Comparison of ENCODE assay signal across 13 cellular contexts in genomic region chr20:57449398-57450354, GRCh38. TPM values are rescaled to one million over a fixed set of nuclear protein-coding genes. Genes with fewer than 3 reads are reported as not detected.
DNase-seq lines count a peak whose midpoint lies in the region; ATAC-seq, FAIRE-seq and TF ChIP-seq lines count a peak whose summit lies in the region.
"Had no signal": no experiment of that assay in that cellular context is flagged by ENCODE, and none has a peak within 500 bp of the region (broad histone marks: within the 10 kb centered on the region; RNA-seq: fewer than 3 reads in every experiment).

No MANE protein-coding gene starts in this region.

- H3K79me1 ChIP-seq in H1 (ENCODE audit: low read depth, low read length): no peaks in the 10 kb centered on the region

- H2BK20ac ChIP-seq in H1 (ENCODE audit: low read length): no peak overlapping the region

- H3K9me3 ChIP-seq in Karpas-422 (ENCODE audit: low read length): no peaks in the 10 kb centered on the region
- H3K9me3 ChIP-seq in H1 (ENCODE audit: insufficient read depth in 2 of 2, low read depth in 1 of 2, low read length in 1 of 2): no peaks in the 10 kb centered on the region
- H3K9me3 ChIP-seq in skeletal muscle tissue (ENCODE audit: control insufficient read depth in 3 of 3, low read length in 3 of 3): no peaks in the 10 kb centered on the region
- H3K9me3 ChIP-seq in mucosa of descending colon: no peaks in the 10 kb centered on the region

- DNase-seq in GM12891 (ENCODE audit: insufficient read length, low spot score): no peak
- DNase-seq in Karpas-422: no peak
- no peak for DNase-seq in H1 (ENCODE audit: low read depth in 1 of 2, low spot score in 2 of 2)
- no peak for DNase-seq in mucosa of descending colon
- no peak for DNase-seq in NCI-H1105 (lab: John Stamatoyannopoulos, UW)
- no peak for DNase-seq in ecto neural progenitor cell (ENCODE audit: low spot score)
- DNase-seq: activated CD4-positive, alpha-beta T cell treated with anti-CD3 and anti-CD28 coated beads for 1 hour; endodermal cell; NCI-H2029 had no signal

- POLR2A ChIA-PET in H1 (lab: Charles Lee; ENCODE audit: partially characterized antibody): interaction anchor here (1.5 kb wide), 1 partner anchor 10 kb away, joined by 4 read pairs; no protein-coding TSS in a partner anchor

- H3K9me2 ChIP-seq in Karpas-422 (replicated peaks; ENCODE audit: insufficient read depth, low read length): no peaks in the 10 kb centered on the region

- peak overlapping the region; percentile 51 for H3K4me3 ChIP-seq in Karpas-422 (ENCODE audit: low read length)
- H3K4me3 ChIP-seq in H1 (ENCODE audit: extremely low read depth in 1 of 4, insufficient read depth in 2 of 4, low read depth in 3 of 4, low read length in 4 of 4): no peak overlapping the region
- H3K4me3 ChIP-seq in skeletal muscle tissue (ENCODE audit: low read length in 3 of 3): peak overlapping the region in 2 of 3 donors; percentile 17 to 32
- H3K4me3 ChIP-seq in mucosa of descending colon: no peak overlapping the region
- H3K4me3 ChIP-seq: cardiac muscle cell had no signal

- H3K4me2 ChIP-seq in Karpas-422 (ENCODE audit: low read depth, low read length, poor library complexity, severe bottlenecking) (peak overlapping the region; percentile 80), H1 (ENCODE audit: insufficient read depth in 1 of 2, low read depth in 2 of 2, low read length in 2 of 2) (no peak overlapping the region)

- no peak overlapping the region for H2BK15ac ChIP-seq in H1 (ENCODE audit: low read length)

- peaks cover 2% of the 10 kb centered on the region; the same call in 1 of the 2 replicates for H3K23me2 ChIP-seq in H1 (ENCODE audit: low read depth, low read length)

- H3K36me3 ChIP-seq in Karpas-422 (ENCODE audit: insufficient read depth, low read length) (no peaks in the 10 kb centered on the region), H1 (ENCODE audit: control insufficient read depth in 2 of 4, insufficient read depth in 4 of 4, low read length in 3 of 4) (no peaks in the 10 kb centered on the region), skeletal muscle tissue (ENCODE audit: control insufficient read depth in 3 of 3, insufficient read depth in 3 of 3, low read length in 3 of 3) (no peaks in the 10 kb centered on the region), mucosa of descending colon (ENCODE audit: low read depth) (no peaks in the 10 kb centered on the region)
- H3K36me3 ChIP-seq: cardiac muscle cell had no signal

- H3K14ac ChIP-seq in H1 (ENCODE audit: insufficient read length): no peak overlapping the region

- FAIRE-seq in GM12891 (lab: Jason Lieb, UNC) (peak; percentile 58), H1 (lab: Jason Lieb, UNC) (no peak)
- FAIRE-seq: small intestine had no signal

- intact Hi-C loops in mucosa of descending colon (cut with DNase I, micrococcal nuclease): no loop called here

- H3K4ac ChIP-seq in H1 (replicated peaks; ENCODE audit: insufficient read length, low read depth, low read length): no peak overlapping the region

- no peak overlapping the region for H4K8ac ChIP-seq in H1 (ENCODE audit: extremely low read depth, insufficient read depth, low read length)

- TF ChIP-seq RAD21 in H1 (IDR thresholded peaks at IDR 0.05 in 1 of 2, conservative IDR thresholded peaks at IDR 0.05 in 1 of 2; ENCODE audit: low read depth in 2 of 2, low read length in 2 of 2): no peak

- CTCF ChIA-PET in H1 (lab: Charles Lee; ENCODE audit: partially characterized antibody): interaction anchor here (1.0 kb wide), 1 partner anchor 9 kb away, joined by 3 read pairs; no protein-coding TSS in a partner anchor

- no peaks in the 10 kb centered on the region for H4K20me1 ChIP-seq in Karpas-422 (ENCODE audit: insufficient read depth, low read depth, low read length)
- peaks cover 0 to 1% of the 10 kb centered on the region in 2 experiments for H4K20me1 ChIP-seq in H1 (replicated peaks in 1 of 2; ENCODE audit: control insufficient read depth in 1 of 2, insufficient read depth in 2 of 2, low read length in 2 of 2)

- H2AFZ ChIP-seq in Karpas-422 (ENCODE audit: low read length) (no peak overlapping the region), H1 (ENCODE audit: low read length) (no peak overlapping the region)

- ATAC-seq in mucosa of descending colon: no peak
- ATAC-seq: Panc1 had no signal

- 81% methylated on average over 14 of the region's 14 CpGs; no CpG with 5 or more reads in 1 of the 2 experiments for WGBS in H1 (ENCODE audit: extremely low coverage in 1 of 2, insufficient coverage in 1 of 2, insufficient read length in 1 of 2, insufficient replicate concordance in 2 of 2, low coverage in 1 of 2, low lambda C conversion rate in 2 of 2, missing lambda C conversion rate in 1 of 2), 2 experiments

- H2BK12ac ChIP-seq in H1 (ENCODE audit: low read depth, low read length): no peak overlapping the region

- no peak overlapping the region for H3K18ac ChIP-seq in H1 (ENCODE audit: extremely low read depth, low read length)

- peak overlapping the region; percentile 58 for H3K9ac ChIP-seq in Karpas-422 (ENCODE audit: low read length)
- H3K9ac ChIP-seq in H1 (replicated peaks in 1 of 4; ENCODE audit: extremely low read depth in 1 of 4, low read depth in 3 of 4, low read length in 3 of 4): no peak overlapping the region
- peak overlapping the region in 2 of 3 donors; percentile 14 to 66 for H3K9ac ChIP-seq in skeletal muscle tissue (ENCODE audit: low read depth in 1 of 3, low read length in 3 of 3)

- no peak for TF ChIP-seq CTCF in H1 (IDR thresholded peaks at IDR 0.05; ENCODE audit: control extremely low read depth in 1 of 3, insufficient read depth in 1 of 3, low read depth in 1 of 3, low read length in 3 of 3)
- no peak for TF ChIP-seq CTCF in mucosa of descending colon (IDR thresholded peaks at IDR 0.05)

- H2BK120ac ChIP-seq in H1 (replicated peaks; ENCODE audit: low read depth, low read length): no peak overlapping the region

- H3K4me1 ChIP-seq in Karpas-422 (ENCODE audit: low read length): peaks cover 54% of the 10 kb centered on the region
- H3K4me1 ChIP-seq in H1 (replicated peaks in 1 of 4; ENCODE audit: control insufficient read depth in 3 of 4, insufficient read depth in 4 of 4, low read length in 3 of 4): no peaks in the 10 kb centered on the region; a peak in 2 of 7 replicates
- peaks cover 45 to 75% (median 67%) of the 10 kb centered on the region in 3 donors for H3K4me1 ChIP-seq in skeletal muscle tissue (ENCODE audit: control insufficient read depth in 3 of 3, insufficient read depth in 3 of 3, low read length in 3 of 3)
- no peaks in the 10 kb centered on the region for H3K4me1 ChIP-seq in mucosa of descending colon (ENCODE audit: low read depth)

- H3K79me2 ChIP-seq in Karpas-422 (ENCODE audit: low read length): no peaks in the 10 kb centered on the region
- H3K79me2 ChIP-seq in H1 (ENCODE audit: control insufficient read depth in 1 of 2, insufficient read depth in 2 of 2, low read length in 2 of 2): no peaks in the 10 kb centered on the region

- no peak for TF ChIP-seq EP300 in H1 (IDR thresholded peaks at IDR 0.05; ENCODE audit: borderline replicate concordance in 1 of 2, low read depth in 2 of 2, low read length in 2 of 2)

- no peak overlapping the region for H4K5ac ChIP-seq in H1 (ENCODE audit: insufficient read length, low read depth, low read length)

- TF ChIP-seq POLR2A in GM12891 (IDR thresholded peaks at IDR 0.05; ENCODE audit: low read depth, low read length) (no peak), H1 (IDR thresholded peaks at IDR 0.05; ENCODE audit: control extremely low read depth in 1 of 2, low read depth in 2 of 2, low read length in 2 of 2) (no peak)

- H3K23ac ChIP-seq in H1 (ENCODE audit: insufficient read length): no peak overlapping the region

- H3K56ac ChIP-seq in H1 (replicated peaks; ENCODE audit: insufficient read length, low read depth, low read length): no peak overlapping the region

- H2BK5ac ChIP-seq in H1 (ENCODE audit: low read depth, low read length): no peak overlapping the region

- no peak overlapping the region for H2AK5ac ChIP-seq in H1 (ENCODE audit: low read depth, low read length)

- H3K27me3 ChIP-seq in Karpas-422 (ENCODE audit: low read length) (peaks cover 5% of the 10 kb centered on the region; the same call in 1 of the 2 replicates), H1 (replicated peaks in 1 of 4; ENCODE audit: control insufficient read depth in 3 of 4, extremely low read depth in 1 of 4, insufficient read depth in 3 of 4, low read length in 3 of 4) (0 out of 7 replicates have a peak, but pooled peaks cover 0 to 3% (median 0%) of the 10 kb centered on the region in 4 experiments), skeletal muscle tissue (ENCODE audit: control insufficient read depth in 3 of 3, insufficient read depth in 3 of 3, low read length in 3 of 3) (no peaks in the 10 kb centered on the region)
- H3K27me3 ChIP-seq: cardiac muscle cell had no signal

- H3K27ac ChIP-seq in Karpas-422 (ENCODE audit: low read length) (peak overlapping the region; percentile 93), H1 (ENCODE audit: low read depth, low read length) (no peak overlapping the region), skeletal muscle tissue (ENCODE audit: low read depth, low read length) (peak overlapping the region; percentile 51)

- H4K91ac ChIP-seq in H1 (replicated peaks; ENCODE audit: insufficient read length, low read length): no peak overlapping the region

TF ChIP-seq in GM12891, 5 proteins besides CTCF, POLR2A, EP300 and RAD21 (continues in another document):
- no peak for TF ChIP-seq POLR2AphosphoS5 (IDR thresholded peaks at IDR 0.05; ENCODE audit: low read depth, low read length)
- no peak for TF ChIP-seq POU2F2 (IDR thresholded peaks at IDR 0.05; ENCODE audit: low read depth, low read length)
- TF ChIP-seq SPI1 (IDR thresholded peaks at IDR 0.05; ENCODE audit: low read depth, low read length): no peak
- no peak for TF ChIP-seq TAF1 (IDR thresholded peaks at IDR 0.05; ENCODE audit: low read depth, low read length)

TF ChIP-seq in H1, 55 proteins besides CTCF, POLR2A, EP300 and RAD21:
- TF ChIP-seq HDAC6 (IDR thresholded peaks at IDR 0.05; ENCODE audit: low read depth, low read length) (no peak), KDM1A (IDR thresholded peaks at IDR 0.05; ENCODE audit: borderline replicate concordance, low read length) (peak; percentile 88)

RNA-seq across cellular contexts. Expression of gene RBM38, which starts 58.5 kb away (rescaled TPM):
- 82.1 TPM for polyA plus RNA-seq in GM12891 (2012; ENCODE audit: low read depth, missing spikeins)
- 261 and 436 TPM in 2 replicates for total RNA-seq in Karpas-422 (2014; rRNA removed; shearing (Covaris generic); ENCODE audit: low replicate concordance)
- 57.7 and 60.1 TPM in 2 replicates for total RNA-seq in H1 (2021; fragmentation: NEBNext Ultra II Directional; extraction: Animal tissue kit (Norgen Biotek cat#: 25700))
- polyA plus RNA-seq in H1 (2011; rRNA removed): 109 and 131 TPM in 2 replicates
- 71.9 TPM for polyA plus RNA-seq in H1 (2011; cell fraction: cytosol; rRNA removed)
- polyA plus RNA-seq in H1 (2011; cell fraction: nucleus; rRNA removed): 75.2 TPM
- polyA plus RNA-seq in H1 (2012, experiment 1 of 2): 32.3 to 58.0 TPM (median 56.1 TPM) in 4 replicates
- polyA plus RNA-seq in H1 (2012, experiment 2 of 2): 61.6 TPM
- 53.7 TPM for polyA plus RNA-seq in H1 (2013, experiment 1 of 2)
- polyA plus RNA-seq in H1 (2013, experiment 2 of 2): 52.7 TPM
- 16.3 and 19.0 TPM in 2 replicates for polyA minus RNA-seq in H1 (2011; rRNA and poly(A)+ RNA removed)
- polyA minus RNA-seq in H1 (2011; cell fraction: cytosol; rRNA and poly(A)+ RNA removed): 49.0 TPM
- 23.7 TPM for polyA minus RNA-seq in H1 (2011; cell fraction: nucleus; rRNA and poly(A)+ RNA removed)
- total RNA-seq in skeletal muscle tissue: 60.0 TPM
- total RNA-seq in mucosa of descending colon: 10 to 100 TPM; 29.5 to 85.5 (median 36.8) TPM

Comparison
In these comparisons a context has a peak if more than half of its experiments do, and no peak if none do; other contexts are left out.
1. H3K4me3 ChIP-seq: peak in Karpas-422 (single experiment) and skeletal muscle tissue (2 of 3); none in H1 (0 of 4) and mucosa of descending colon (single experiment).
2. H3K9ac ChIP-seq: peak in Karpas-422 (single experiment) and skeletal muscle tissue (2 of 3); none in H1 (0 of 4).